19 cellular contexts compared by ENCODE assay signal in genomic region chr9:69221036-69221435, GRCh38.
"Had no signal": no experiment of that assay in that cellular context is flagged by ENCODE, and none has a peak within 500 bp of the region (broad histone marks: within the 10 kb centered on the region; RNA-seq: fewer than 3 reads in every experiment).

No MANE protein-coding gene starts in this region.

- DNase-seq: activated CD4-positive, alpha-beta T cell treated with anti-CD3 and anti-CD28 coated beads, Interleukin-2, amount 50 U/mL, for 48 hours; activated CD8-positive, alpha-beta memory T cell treated with anti-CD3 and anti-CD28 coated beads, Interleukin-2, amount 50 U/mL, for 48 hours; activated naive CD4-positive, alpha-beta T cell treated with Interleukin-2 at 50 U/mL for 16 hours; activated naive CD8-positive, alpha-beta T cell treated with anti-CD3 and anti-CD28 coated beads for 36 hours; activated T-cell treated with anti-CD3 and anti-CD28 coated beads, Interleukin-2, amount 50 U/mL, for 4 hours; colonic mucosa; dorsolateral prefrontal cortex; effector memory CD8-positive, alpha-beta T cell; esophagus squamous epithelium; head of caudate nucleus; left colon; naive thymus-derived CD8-positive, alpha-beta T cell; ovary; stimulated activated CD4-positive, alpha-beta T cell treated with anti-CD3 and anti-CD28 coated beads, Interleukin-12 subunit alpha, Interleukin-12 subunit beta, amount 100 ng/mL, for 4 hours; stimulated activated CD4-positive, alpha-beta T cell treated with anti-CD3 and anti-CD28 coated beads, Interleukin-4, amount 100 ng/mL, for 4 hours; T-helper 9 cell; trophoblast cell had no signal

- H3K9me3 Mint-ChIP-seq: activated naive CD8-positive, alpha-beta T cell treated with anti-CD3 and anti-CD28 coated beads for 36 hours; activated T-cell treated with anti-CD3 and anti-CD28 coated beads, Interleukin-2, amount 50 U/mL, for 4 hours; effector memory CD8-positive, alpha-beta T cell; naive thymus-derived CD8-positive, alpha-beta T cell; neural progenitor cell had no signal

- H3K4me3 Mint-ChIP-seq: activated naive CD8-positive, alpha-beta T cell treated with anti-CD3 and anti-CD28 coated beads for 36 hours; activated T-cell treated with anti-CD3 and anti-CD28 coated beads, Interleukin-2, amount 50 U/mL, for 4 hours; effector memory CD8-positive, alpha-beta T cell; naive thymus-derived CD8-positive, alpha-beta T cell; neural progenitor cell had no signal

- H3K27ac Mint-ChIP-seq: activated naive CD8-positive, alpha-beta T cell treated with anti-CD3 and anti-CD28 coated beads for 36 hours; effector memory CD8-positive, alpha-beta T cell; naive thymus-derived CD8-positive, alpha-beta T cell; neural progenitor cell had no signal

- ATAC-seq: activated T-cell treated with anti-CD3 and anti-CD28 coated beads, Interleukin-2, amount 50 U/mL, for 4 hours; effector memory CD8-positive, alpha-beta T cell; gastroesophageal sphincter; left colon; naive thymus-derived CD8-positive, alpha-beta T cell had no signal

- H3K4me1 Mint-ChIP-seq: activated naive CD8-positive, alpha-beta T cell treated with anti-CD3 and anti-CD28 coated beads for 36 hours; naive thymus-derived CD8-positive, alpha-beta T cell had no signal

- H3K27me3 Mint-ChIP-seq: activated naive CD8-positive, alpha-beta T cell treated with anti-CD3 and anti-CD28 coated beads for 36 hours; effector memory CD8-positive, alpha-beta T cell; naive thymus-derived CD8-positive, alpha-beta T cell had no signal
